In the genomic region with DNA sequence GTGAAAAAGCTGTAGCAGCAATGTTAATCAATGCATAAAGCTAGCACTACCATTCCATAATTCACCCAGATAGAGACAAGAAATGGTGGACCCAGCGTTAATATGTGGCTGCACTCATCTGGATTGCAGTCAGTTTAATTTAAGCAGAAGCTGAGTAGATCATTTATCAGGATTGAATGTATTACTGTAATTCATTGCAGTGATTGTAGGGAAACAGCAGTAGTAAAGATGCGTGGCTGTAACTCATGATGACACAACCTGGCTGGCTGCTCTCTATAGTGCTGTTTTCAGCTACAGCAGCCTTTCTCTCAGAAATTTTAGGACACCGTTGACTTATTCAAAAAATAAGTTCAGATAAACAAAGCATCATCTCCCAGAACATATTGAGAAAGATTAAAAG, we compare ENCODE assay signal across 25 cellular contexts.
"Had no signal": no experiment of that assay in that cellular context is flagged by ENCODE, and none has a peak within 500 bp of the region (broad histone marks: within the 10 kb centered on the region; RNA-seq: fewer than 3 reads in every experiment).

No MANE protein-coding gene starts in this region.

- H3K9me3 ChIP-seq: adrenal gland, breast epithelium, neutrophil, upper lobe of right lung had no signal

- H3K27ac ChIP-seq: adrenal gland, breast epithelium, neutrophil, upper lobe of right lung had no signal

- H3K36me3 Mint-ChIP-seq: activated naive CD4-positive, alpha-beta T cell treated with anti-CD3 and anti-CD28 coated beads, Interleukin-2, amount 50 U/mL, for 72 hours; memory B cell; WTC11 had no signal

- H3K27me3 ChIP-seq: adrenal gland, breast epithelium, neutrophil, upper lobe of right lung had no signal

- ATAC-seq: activated CD4-positive, alpha-beta T cell treated with anti-CD3 and anti-CD28 coated beads for 36 hours; activated naive CD4-positive, alpha-beta T cell treated with anti-CD3 and anti-CD28 coated beads, Interleukin-2, amount 50 U/mL, for 72 hours; left ventricle myocardium superior; upper lobe of right lung; WTC11 had no signal

- H3K4me1 ChIP-seq: adrenal gland, breast epithelium, upper lobe of right lung had no signal

- H3K4me1 Mint-ChIP-seq: activated CD4-positive, alpha-beta T cell treated with anti-CD3 and anti-CD28 coated beads for 36 hours; memory B cell had no signal

- H3K4me3 ChIP-seq: adrenal gland, breast epithelium, upper lobe of right lung had no signal

- H3K9me3 Mint-ChIP-seq: WTC11 had no signal

- FAIRE-seq: astrocyte, keratinocyte, TTC549 had no signal

- DNase-seq: activated CD4-positive, alpha-beta T cell treated with anti-CD3 and anti-CD28 coated beads for 36 hours; activated CD4-positive, alpha-beta T cell treated with anti-CD3 and anti-CD28 coated beads, Interleukin-2, amount 50 U/mL, for 48 hours; activated gamma-delta T cell treated with Interleukin-2 at 50 U/mL for 16 hours; activated T-cell treated with anti-CD3 and anti-CD28 coated beads for 4 hours; adrenal gland; cortex of kidney; head of caudate nucleus; left ventricle myocardium superior; posterior cingulate gyrus; retina; stimulated activated CD4-positive, alpha-beta T cell treated with anti-CD3 and anti-CD28 coated beads, Interleukin-12 subunit alpha, Interleukin-12 subunit beta, amount 100 ng/mL, for 4 hours; stimulated activated CD4-positive, alpha-beta T cell treated with anti-CD3 and anti-CD28 coated beads, Interleukin-1b, Interleukin-23, amount 100 ng/mL, for 48 hours; stimulated activated CD8-positive, alpha-beta memory T cell treated with anti-CD3 and anti-CD28 coated beads, Interleukin-4, amount 100 ng/mL, for 48 hours; stimulated activated naive CD4-positive, alpha-beta T cell; upper lobe of right lung had no signal

- H3K27ac Mint-ChIP-seq: activated CD4-positive, alpha-beta T cell treated with anti-CD3 and anti-CD28 coated beads for 36 hours; activated naive CD4-positive, alpha-beta T cell treated with anti-CD3 and anti-CD28 coated beads, Interleukin-2, amount 50 U/mL, for 72 hours; activated T-helper 1 cell treated with anti-CD3 and anti-CD28 coated beads, Interleukin-12 subunit alpha, Interleukin-12 subunit beta, Interleukin-2, Interleukin-4 antibody, amounts not matched to agents 30 ng/mL and 10 ng/mL and 1 ng/mL, durations not matched to agents 14 hours and 24 hours and 36 hours; memory B cell; T-helper 2 cell treated with Interferon-gamma antibody and Interleukin-4, amounts not matched to agents 5 μg/mL and 100 μg/mL, for 36 hours; WTC11 had no signal

- H3K27me3 Mint-ChIP-seq: activated CD4-positive, alpha-beta T cell treated with anti-CD3 and anti-CD28 coated beads for 36 hours; memory B cell had no signal

- H3K4me3 Mint-ChIP-seq: activated CD4-positive, alpha-beta T cell treated with anti-CD3 and anti-CD28 coated beads for 36 hours; activated T-helper 1 cell treated with anti-CD3 and anti-CD28 coated beads, Interleukin-12 subunit alpha, Interleukin-12 subunit beta, Interleukin-2, Interleukin-4 antibody, amounts not matched to agents 30 ng/mL and 10 ng/mL and 1 ng/mL, durations not matched to agents 14 hours and 24 hours and 36 hours; memory B cell; T-helper 2 cell treated with Interferon-gamma antibody and Interleukin-4, amounts not matched to agents 5 μg/mL and 100 μg/mL, for 36 hours; WTC11 had no signal

- H3K36me3 ChIP-seq: adrenal gland, breast epithelium, neutrophil, upper lobe of right lung had no signal
